Comparison of ENCODE assay signal across 30 cellular contexts in genomic region chr2:66845307-66845706, GRCh38.
DNase-seq lines count a peak whose midpoint lies in the region; ATAC-seq, FAIRE-seq and TF ChIP-seq lines count a peak whose summit lies in the region.
"Had no signal": no experiment of that assay in that cellular context is flagged by ENCODE, and none has a peak within 500 bp of the region (broad histone marks: within the 10 kb centered on the region; RNA-seq: fewer than 3 reads in every experiment).

No MANE protein-coding gene starts in this region.

- no peak overlapping the region for H3K4me3 ChIP-seq in ACC112 (ENCODE audit: low read depth, low read length)
- H3K4me3 ChIP-seq: A549, BLaER1, skin epidermis, tibial artery had no signal

- no peaks in the 10 kb centered on the region for H3K36me3 ChIP-seq in ACC112 (ENCODE audit: insufficient read depth, low read length)
- H3K36me3 ChIP-seq: BLaER1, tibial artery had no signal

- intact Hi-C loops in MCF 10A (cut with micrococcal nuclease) = no loop called here

- H3K36me3 Mint-ChIP-seq in mesothelial cell of epicardium (no peaks in the 10 kb centered on the region), MCF 10A (ENCODE audit: insufficient read depth, unreplicated experiment) (no peaks in the 10 kb centered on the region)
- H3K36me3 Mint-ChIP-seq in activated T-cell treated with anti-CD3 and anti-CD28 coated beads, Interleukin-2, amount 50 U/mL, for 4 hours (ENCODE audit: insufficient read depth) = no peaks in the 10 kb centered on the region
- H3K36me3 Mint-ChIP-seq: activated naive CD8-positive, alpha-beta T cell; naive thymus-derived CD8-positive, alpha-beta T cell had no signal

- no peak overlapping the region for H3K4me3 Mint-ChIP-seq in mesothelial cell of epicardium
- H3K4me3 Mint-ChIP-seq in activated T-cell treated with anti-CD3 and anti-CD28 coated beads, Interleukin-2, amount 50 U/mL, for 4 hours = no peak overlapping the region
- no peak overlapping the region for H3K4me3 Mint-ChIP-seq in MCF 10A (ENCODE audit: unreplicated experiment)
- H3K4me3 Mint-ChIP-seq: activated CD8-positive, alpha-beta T cell treated with anti-CD3 and anti-CD28 coated beads for 36 hours; activated naive CD8-positive, alpha-beta T cell; dendritic cell treated with granulocyte-macrophage colony-stimulating factor and Interleukin-4, amounts not matched to agents 40 ng/mL and 50 ng/mL, for 4 days; naive thymus-derived CD8-positive, alpha-beta T cell; stimulated activated naive CD8-positive, alpha-beta T cell treated with anti-CD3 and anti-CD28 coated beads, Interleukin-15, amount 100 ng/mL, for 72 hours; T-helper 1 cell treated with Interleukin-12 subunit alpha and Interleukin-12 subunit beta and Interleukin-4 antibody, amounts not matched to agents 30 μg/mL and 1 μg/mL, for 36 hours had no signal

- peak; percentile 20 for FAIRE-seq in HTR-8/SVneo (lab: Jason Lieb, UNC)
- FAIRE-seq: A549, TTC549 had no signal

- peak; percentile 94 for ATAC-seq in esophagus mucosa
- no peak for ATAC-seq in activated T-cell treated with anti-CD3 and anti-CD28 coated beads, Interleukin-2, amount 50 U/mL, for 4 hours
- ATAC-seq: A549; activated CD8-positive, alpha-beta T cell treated with anti-CD3 and anti-CD28 coated beads for 36 hours; naive thymus-derived CD8-positive, alpha-beta T cell; stimulated activated naive CD8-positive, alpha-beta T cell treated with anti-CD3 and anti-CD28 coated beads, Interleukin-15, amount 100 ng/mL, for 72 hours had no signal

- H3K27me3 Mint-ChIP-seq in mesothelial cell of epicardium (ENCODE audit: low read depth) (no peaks in the 10 kb centered on the region), MCF 10A (ENCODE audit: insufficient read depth, unreplicated experiment) (no peaks in the 10 kb centered on the region)
- no peaks in the 10 kb centered on the region for H3K27me3 Mint-ChIP-seq in activated T-cell treated with anti-CD3 and anti-CD28 coated beads, Interleukin-2, amount 50 U/mL, for 4 hours (ENCODE audit: low read depth)
- H3K27me3 Mint-ChIP-seq: activated CD8-positive, alpha-beta T cell treated with anti-CD3 and anti-CD28 coated beads for 36 hours; activated naive CD8-positive, alpha-beta T cell; dendritic cell treated with granulocyte-macrophage colony-stimulating factor and Interleukin-4, amounts not matched to agents 40 ng/mL and 50 ng/mL, for 4 days; naive thymus-derived CD8-positive, alpha-beta T cell; stimulated activated naive CD8-positive, alpha-beta T cell treated with anti-CD3 and anti-CD28 coated beads, Interleukin-15, amount 100 ng/mL, for 72 hours had no signal

- TF ChIP-seq CTCF in mesothelial cell of epicardium (IDR thresholded peaks at IDR 0.05; ENCODE audit: unreplicated experiment) (no peak), MCF 10A (IDR thresholded peaks at IDR 0.05; ENCODE audit: unreplicated experiment) (no peak)

- no peaks in the 10 kb centered on the region for H3K79me2 ChIP-seq in ACC112 (ENCODE audit: control insufficient read depth, insufficient read depth, low read length, unreplicated experiment)

- CTCF ChIA-PET in MCF 10A (lab: Yijun Ruan, JAX) = interaction anchor here (0.6 kb wide), 1 partner anchor 84 kb away, joined by 3 read pairs; no protein-coding TSS in a partner anchor

- H2AFZ ChIP-seq in ACC112 (ENCODE audit: low read length, unreplicated experiment) = peak overlapping the region; percentile 53

- H3K27me3 ChIP-seq in ACC112 (ENCODE audit: insufficient read depth, low read length) = no peaks in the 10 kb centered on the region
- H3K27me3 ChIP-seq: BLaER1, tibial artery had no signal

- H3K9me3 Mint-ChIP-seq in mesothelial cell of epicardium (no peaks in the 10 kb centered on the region), MCF 10A (ENCODE audit: unreplicated experiment) (no peaks in the 10 kb centered on the region)
- no peaks in the 10 kb centered on the region for H3K9me3 Mint-ChIP-seq in activated T-cell treated with anti-CD3 and anti-CD28 coated beads, Interleukin-2, amount 50 U/mL, for 4 hours
- H3K9me3 Mint-ChIP-seq: dendritic cell treated with granulocyte-macrophage colony-stimulating factor and Interleukin-4, amounts not matched to agents 40 ng/mL and 50 ng/mL, for 4 days; stimulated activated naive CD8-positive, alpha-beta T cell treated with anti-CD3 and anti-CD28 coated beads, Interleukin-15, amount 100 ng/mL, for 72 hours; T-helper 1 cell treated with Interleukin-12 subunit alpha and Interleukin-12 subunit beta and Interleukin-4 antibody, amounts not matched to agents 30 μg/mL and 1 μg/mL, for 36 hours had no signal

- POLR2A ChIA-PET in MCF 10A (lab: Yijun Ruan, JAX) = interaction anchor here (1.0 to 2.0 kb wide), 2 partner anchors 18 to 243 kb away, joined by 4 to 5 read pairs; no protein-coding TSS in a partner anchor

- BruUV-seq in MCF 10A (replicated peaks; lab: Mats Ljungman, UMichigan) = no TSS peak

- H3K27ac ChIP-seq in ACC112 (ENCODE audit: low read depth, low read length) = no peak overlapping the region
- H3K27ac ChIP-seq: A549, BLaER1, RWPE1, skin epidermis, tibial artery had no signal

- H3K27ac Mint-ChIP-seq in mesothelial cell of epicardium (peak overlapping the region; percentile 87), MCF 10A (ENCODE audit: low read depth, unreplicated experiment) (no peak overlapping the region)
- H3K27ac Mint-ChIP-seq: activated CD8-positive, alpha-beta T cell treated with anti-CD3 and anti-CD28 coated beads for 36 hours; activated naive CD8-positive, alpha-beta T cell; dendritic cell treated with granulocyte-macrophage colony-stimulating factor and Interleukin-4, amounts not matched to agents 40 ng/mL and 50 ng/mL, for 4 days; naive thymus-derived CD8-positive, alpha-beta T cell; stimulated activated naive CD8-positive, alpha-beta T cell treated with anti-CD3 and anti-CD28 coated beads, Interleukin-15, amount 100 ng/mL, for 72 hours; T-helper 1 cell treated with Interleukin-12 subunit alpha and Interleukin-12 subunit beta and Interleukin-4 antibody, amounts not matched to agents 30 μg/mL and 1 μg/mL, for 36 hours had no signal

- peaks cover 16% of the 10 kb centered on the region for H3K4me1 ChIP-seq in ACC112 (ENCODE audit: control insufficient read depth, insufficient read depth, low read length, unreplicated experiment)
- H3K4me1 ChIP-seq: A549, BLaER1 had no signal

- H3K4me1 Mint-ChIP-seq in mesothelial cell of epicardium (peaks cover 65% of the 10 kb centered on the region), MCF 10A (ENCODE audit: insufficient read depth, unreplicated experiment) (peaks cover 12% of the 10 kb centered on the region)
- H3K4me1 Mint-ChIP-seq in activated T-cell treated with anti-CD3 and anti-CD28 coated beads, Interleukin-2, amount 50 U/mL, for 4 hours (ENCODE audit: low read depth) = no peaks in the 10 kb centered on the region
- H3K4me1 Mint-ChIP-seq: naive thymus-derived CD8-positive, alpha-beta T cell; stimulated activated naive CD8-positive, alpha-beta T cell treated with anti-CD3 and anti-CD28 coated beads, Interleukin-15, amount 100 ng/mL, for 72 hours had no signal

- peak; percentile 41 for DNase-seq in HTR-8/SVneo (ENCODE audit: insufficient read length, low spot score)
- no peak for DNase-seq in mesothelial cell of epicardium (ENCODE audit: low spot score in 2 of 2, unreplicated experiment in 2 of 2)
- DNase-seq in activated T-cell treated with anti-CD3 and anti-CD28 coated beads, Interleukin-2, amount 50 U/mL, for 4 hours = no peak
- DNase-seq in CD1c-positive myeloid dendritic cell (ENCODE audit: extremely low spot score) = no peak
- no peak for DNase-seq in cerebellar cortex (ENCODE audit: low spot score)
- no peak for DNase-seq in MCF 10A (ENCODE audit: unreplicated experiment)
- DNase-seq: activated CD8-positive, alpha-beta T cell treated with anti-CD3 and anti-CD28 coated beads for 36 hours; caudate nucleus; COR-L47; DMS79; H7; islet precursor cell; KBM-7; naive thymus-derived CD8-positive, alpha-beta T cell; NCI-H446; NCI-H774; occipital lobe; stimulated activated CD8-positive, alpha-beta memory T cell treated with anti-CD3 and anti-CD28 coated beads, Interleukin-4, amount 100 ng/mL, for 48 hours; stimulated activated naive CD8-positive, alpha-beta T cell treated with anti-CD3 and anti-CD28 coated beads, Interleukin-15, amount 100 ng/mL, for 72 hours; tibial artery had no signal
